Comparison of ENCODE assay signal across 9 cellular contexts in genomic region chr12:58310828-58311273, GRCh38.
A peak's percentile ranks its signal among the peaks of the same experiment; 100 is the strongest.
DNase-seq lines count a peak whose midpoint lies in the region; ATAC-seq, FAIRE-seq and TF ChIP-seq lines count a peak whose summit lies in the region.
"Had no signal": no experiment of that assay in that cellular context is flagged by ENCODE, and none has a peak within 500 bp of the region (broad histone marks: within the 10 kb centered on the region; RNA-seq: fewer than 3 reads in every experiment).

No MANE protein-coding gene starts in this region.

- H3K27ac ChIP-seq in esophagus muscularis mucosa (replicated peaks in 1 of 4), result peak overlapping the region in 3 of 4 donors; percentile 30 to 48 (median 33)
- peak overlapping the region; percentile 38 for H3K27ac ChIP-seq in subcutaneous abdominal adipose tissue (ENCODE audit: low read depth, low read length)
- H3K27ac ChIP-seq in kidney (ENCODE audit: low read depth in 2 of 2, low read length in 2 of 2), result no peak overlapping the region
- H3K27ac ChIP-seq: VCaP had no signal

- no peak for TF ChIP-seq POLR2A in esophagus muscularis mucosa (IDR thresholded peaks at IDR 0.05; ENCODE audit: low read depth)

- intact Hi-C loops in esophagus muscularis mucosa (cut with DNase I), result no loop called here
- intact Hi-C loops in posterior vena cava (cut with DNase I), result no loop called here
- intact Hi-C loops in kidney (cut with DNase I), result no loop called here

- no peak for TF ChIP-seq EP300 in esophagus muscularis mucosa (IDR thresholded peaks at IDR 0.05)

- H3K4me1 ChIP-seq in esophagus muscularis mucosa (peaks cover 3 to 27% (median 12%) of the 10 kb centered on the region in 4 donors), subcutaneous abdominal adipose tissue (ENCODE audit: control insufficient read depth in 5 of 5, insufficient read depth in 5 of 5, low read length in 5 of 5) (peaks cover 0 to 10% (median 6%) of the 10 kb centered on the region in 5 donors), HAP-1 (peaks cover 11% of the 10 kb centered on the region), kidney (ENCODE audit: control insufficient read depth in 1 of 2, insufficient read depth in 1 of 2, low read depth in 1 of 2, low read length in 2 of 2) (no peaks in the 10 kb centered on the region)

- FAIRE-seq in kidney (lab: Jason Lieb, UNC), result no peak

- TF ChIP-seq CTCF in esophagus muscularis mucosa (IDR thresholded peaks at IDR 0.05) (no peak), kidney (IDR thresholded peaks at IDR 0.05; ENCODE audit: borderline replicate concordance, extremely low read depth, insufficient read depth) (no peak)

- H3K9me3 ChIP-seq in esophagus muscularis mucosa (peaks cover 0 to 11% (median 2%) of the 10 kb centered on the region in 4 donors), subcutaneous abdominal adipose tissue (ENCODE audit: control insufficient read depth in 5 of 5, low read length in 5 of 5) (peaks cover 0 to 2% (median 0%) of the 10 kb centered on the region in 5 donors), HAP-1 (0 out of 2 replicates have a peak, but pooled peaks cover 5% of the 10 kb centered on the region), kidney (ENCODE audit: control insufficient read depth in 1 of 2, low read length in 2 of 2) (no peaks in the 10 kb centered on the region)

- H3K36me3 ChIP-seq in esophagus muscularis mucosa (no peaks in the 10 kb centered on the region), subcutaneous abdominal adipose tissue (ENCODE audit: control insufficient read depth in 5 of 5, insufficient read depth in 5 of 5, low read length in 5 of 5) (no peaks in the 10 kb centered on the region), HAP-1 (replicated peaks) (no peaks in the 10 kb centered on the region), kidney (ENCODE audit: control insufficient read depth in 1 of 2, insufficient read depth in 2 of 2, low read length in 2 of 2) (no peaks in the 10 kb centered on the region)

- H3K9ac ChIP-seq in subcutaneous abdominal adipose tissue (ENCODE audit: low read length in 5 of 5) (no peak overlapping the region), kidney (ENCODE audit: low read length in 2 of 2) (no peak overlapping the region)

- ATAC-seq in GM18861 (IDR thresholded peaks at IDR 0.05; ENCODE audit: unreplicated experiment), result no peak

- peak; percentile 88 for DNase-seq in GOT3 (lab: John Stamatoyannopoulos, UW)
- DNase-seq in NCI-H226, result peak; percentile 94
- no peak for DNase-seq in esophagus muscularis mucosa (ENCODE audit: extremely low spot score)
- DNase-seq in posterior vena cava (ENCODE audit: low spot score), result no peak
- DNase-seq in HAP-1 (ENCODE audit: low spot score in 2 of 2), result no peak
- no peak for DNase-seq in kidney

- WGBS in esophagus muscularis mucosa, result 3% methylated on average over 2 of the region's 2 CpGs

- H3K27me3 ChIP-seq in esophagus muscularis mucosa (no peaks in the 10 kb centered on the region), subcutaneous abdominal adipose tissue (ENCODE audit: control insufficient read depth in 5 of 5, insufficient read depth in 4 of 5, low read length in 5 of 5) (no peaks in the 10 kb centered on the region), HAP-1 (ENCODE audit: low read depth) (no peaks in the 10 kb centered on the region)

- H3K4me3 ChIP-seq in esophagus muscularis mucosa (no peak overlapping the region), subcutaneous abdominal adipose tissue (ENCODE audit: low read depth in 1 of 5, low read length in 5 of 5) (peak overlapping the region in 1 of 5 donors; percentile 13), HAP-1 (no peak overlapping the region), kidney (ENCODE audit: low read length in 2 of 2) (no peak overlapping the region)

- in situ Hi-C loops in HAP-1 (cut with MboI; ENCODE audit: low sequenced_read_pairs), result no loop called here

Comparison
In these comparisons a context has a peak if more than half of its experiments do, and no peak if none do; other contexts are left out.
1. DNase-seq: peak in GOT3 (single experiment) and NCI-H226 (single experiment); none in esophagus muscularis mucosa (single experiment), posterior vena cava (single experiment), HAP-1 (0 of 2) and kidney (single experiment).
2. H3K27ac ChIP-seq: peak in esophagus muscularis mucosa (3 of 4) and subcutaneous abdominal adipose tissue (single experiment); none in kidney (0 of 2).